ENCODE assay signal across 11 cellular contexts in genomic region chr3:14959358-14959943, GRCh38. TPM values are rescaled to one million over a fixed set of nuclear protein-coding genes. Genes with fewer than 3 reads are reported as not detected.
DNase-seq lines count a peak whose midpoint lies in the region; ATAC-seq and TF ChIP-seq lines count a peak whose summit lies in the region.
"Had no signal": no experiment of that assay in that cellular context is flagged by ENCODE, and none has a peak within 500 bp of the region (broad histone marks: within the 10 kb centered on the region; RNA-seq: fewer than 3 reads in every experiment).

No MANE protein-coding gene starts in this region.

- H3K27me3 Mint-ChIP-seq in activated T-cell treated with anti-CD3 and anti-CD28 coated beads, Interleukin-2, amount 50 U/mL, for 72 hours (ENCODE audit: low read depth), result no peaks in the 10 kb centered on the region
- H3K27me3 Mint-ChIP-seq in central memory CD8-positive, alpha-beta T cell, result no peaks in the 10 kb centered on the region
- no peaks in the 10 kb centered on the region for H3K27me3 Mint-ChIP-seq in type B pancreatic cell

- DNase-seq in activated T-cell treated with anti-CD3 and anti-CD28 coated beads, Interleukin-2, amount 50 U/mL, for 72 hours, result no peak
- DNase-seq in activated T-cell treated with anti-CD3 and anti-CD28 coated beads for 4 hours (no peak), type B pancreatic cell (ENCODE audit: extremely low spot score, unreplicated experiment) (no peak), Right ventricle myocardium superior (no peak), H4 (ENCODE audit: low spot score) (no peak)
- DNase-seq in central memory CD8-positive, alpha-beta T cell (ENCODE audit: low spot score in 2 of 2), result no peak
- DNase-seq: activated effector memory CD4-positive, alpha-beta T cell treated with anti-CD3 and anti-CD28 coated beads, Interleukin-2, amount 50 U/mL, for 16 hours; effector CD4-positive, alpha-beta T cell; uterus had no signal

- intact Hi-C loops in Right ventricle myocardium superior (cut with DNase I), result no loop called here

- H3K4me3 Mint-ChIP-seq in activated T-cell treated with anti-CD3 and anti-CD28 coated beads, Interleukin-2, amount 50 U/mL, for 72 hours, result peak overlapping the region; percentile 79 to 92
- peak overlapping the region; percentile 70 for H3K4me3 Mint-ChIP-seq in central memory CD8-positive, alpha-beta T cell
- peak overlapping the region; percentile 58 for H3K4me3 Mint-ChIP-seq in type B pancreatic cell

- TF ChIP-seq CTCF in type B pancreatic cell (conservative IDR thresholded peaks at IDR 0.05), result no peak

- H3K27ac Mint-ChIP-seq in activated T-cell treated with anti-CD3 and anti-CD28 coated beads, Interleukin-2, amount 50 U/mL, for 72 hours, result peak overlapping the region; percentile 97
- peak overlapping the region; percentile 89 for H3K27ac Mint-ChIP-seq in central memory CD8-positive, alpha-beta T cell (ENCODE audit: low read depth)
- H3K27ac Mint-ChIP-seq in type B pancreatic cell, result peak overlapping the region; percentile 88

- ATAC-seq in activated T-cell treated with anti-CD3 and anti-CD28 coated beads, Interleukin-2, amount 50 U/mL, for 72 hours (replicated peaks in 1 of 2), result peak; percentile 46 to 67
- peak; percentile 61 for ATAC-seq in HG03378 (IDR thresholded peaks at IDR 0.05; ENCODE audit: unreplicated experiment)
- ATAC-seq in central memory CD8-positive, alpha-beta T cell (replicated peaks; ENCODE audit: extremely low read depth, poor library complexity, severe bottlenecking), result peak; percentile 56
- ATAC-seq in Right ventricle myocardium superior (ENCODE audit: poor library complexity), result no peak
- no peak for ATAC-seq in HG03025 (IDR thresholded peaks at IDR 0.05; ENCODE audit: low FRiP score, unreplicated experiment)

- H3K9me3 Mint-ChIP-seq in activated T-cell treated with anti-CD3 and anti-CD28 coated beads, Interleukin-2, amount 50 U/mL, for 72 hours, result no peaks in the 10 kb centered on the region
- no peaks in the 10 kb centered on the region for H3K9me3 Mint-ChIP-seq in central memory CD8-positive, alpha-beta T cell
- H3K9me3 Mint-ChIP-seq in type B pancreatic cell, result no peaks in the 10 kb centered on the region

- peaks cover 4 to 12% of the 10 kb centered on the region in 2 donors for H3K36me3 Mint-ChIP-seq in activated T-cell treated with anti-CD3 and anti-CD28 coated beads, Interleukin-2, amount 50 U/mL, for 72 hours (ENCODE audit: insufficient read depth in 2 of 2)
- H3K36me3 Mint-ChIP-seq in central memory CD8-positive, alpha-beta T cell (ENCODE audit: insufficient read depth), result peaks cover 22% of the 10 kb centered on the region
- peaks cover 11% of the 10 kb centered on the region for H3K36me3 Mint-ChIP-seq in type B pancreatic cell

- H3K4me1 Mint-ChIP-seq in activated T-cell treated with anti-CD3 and anti-CD28 coated beads, Interleukin-2, amount 50 U/mL, for 72 hours (ENCODE audit: low read depth), result peaks cover 68% of the 10 kb centered on the region
- peaks cover 37% of the 10 kb centered on the region for H3K4me1 Mint-ChIP-seq in central memory CD8-positive, alpha-beta T cell
- peaks cover 33% of the 10 kb centered on the region for H3K4me1 Mint-ChIP-seq in type B pancreatic cell (ENCODE audit: unreplicated experiment)

RNA-seq across cellular contexts. Expression of gene NR2C2, which starts 12.1 kb away (rescaled TPM):
- 10 to 100 TPM; 75.9 to 79.1 TPM for total RNA-seq in activated T-cell treated with anti-CD3 and anti-CD28 coated beads, Interleukin-2, amount 50 U/mL, for 72 hours
- total RNA-seq in type B pancreatic cell (ENCODE audit: low replicate concordance) (43.6 and 47.7 TPM in 2 replicates), Right ventricle myocardium superior (25.4 TPM)
- 12.0 and 12.7 TPM in 2 replicates for total RNA-seq in H4 (2014; rRNA removed; shearing (Covaris generic))

Comparison
In these comparisons a context has a peak if more than half of its experiments do, and no peak if none do; other contexts are left out.
1. ATAC-seq: peak in activated T-cell treated with anti-CD3 and anti-CD28 coated beads, Interleukin-2, amount 50 U/mL, for 72 hours (2 of 2), HG03378 (single experiment) and central memory CD8-positive, alpha-beta T cell (single experiment); none in Right ventricle myocardium superior (single experiment) and HG03025 (single experiment).
2. Peak in every context shown above with its lines, with median percentiles within 50 percentile points of each other: H3K27ac Mint-ChIP-seq and H3K4me3 Mint-ChIP-seq.